In the genomic region with DNA sequence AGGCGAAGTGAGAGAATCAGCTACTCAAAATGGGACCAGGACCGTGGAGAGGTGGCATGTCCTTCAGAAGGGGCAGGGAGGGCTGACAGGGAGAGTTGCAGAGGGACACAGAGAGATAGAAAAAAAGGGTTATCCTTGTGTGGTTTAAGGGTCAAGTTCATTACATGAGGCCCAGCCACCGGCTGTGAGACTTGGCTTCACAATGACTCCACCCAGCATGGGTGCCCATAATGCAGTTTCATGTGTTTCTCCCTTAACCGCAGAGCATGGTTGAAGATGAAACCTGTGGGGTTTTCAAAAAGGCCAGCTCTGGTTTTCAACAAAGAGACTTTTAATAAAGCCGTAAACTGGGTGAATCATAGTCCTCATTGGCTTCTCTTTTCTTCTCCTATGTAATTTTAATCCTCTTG, we compare ENCODE assay signal across 12 cellular contexts.
A peak's percentile ranks its signal among the peaks of the same experiment; 100 is the strongest.
DNase-seq lines count a peak whose midpoint lies in the region; ATAC-seq and TF ChIP-seq lines count a peak whose summit lies in the region.
"Had no signal": no experiment of that assay in that cellular context is flagged by ENCODE, and none has a peak within 500 bp of the region (broad histone marks: within the 10 kb centered on the region; RNA-seq: fewer than 3 reads in every experiment).

No MANE protein-coding gene starts in this region.

- no peaks in the 10 kb centered on the region for H3K9me3 ChIP-seq in psoas muscle

- H3K79me2 ChIP-seq in KMS-11 (ENCODE audit: insufficient read depth, low read depth), result no peaks in the 10 kb centered on the region

- H2AFZ ChIP-seq in KMS-11 (ENCODE audit: low read depth), result no peak overlapping the region

- H3K9ac ChIP-seq in KMS-11, result no peak overlapping the region

- no peaks in the 10 kb centered on the region for H3K36me3 ChIP-seq in KMS-11 (ENCODE audit: insufficient read depth)
- H3K36me3 ChIP-seq in psoas muscle (ENCODE audit: insufficient read depth in 1 of 2, low read depth in 1 of 2), result no peaks in the 10 kb centered on the region
- H3K36me3 ChIP-seq: WERI-Rb-1 had no signal

- ATAC-seq in HG02588 (IDR thresholded peaks at IDR 0.05; ENCODE audit: unreplicated experiment) (peak; percentile 84), psoas muscle (no peak)

- no peak for TF ChIP-seq CTCF in KMS-11 (conservative IDR thresholded peaks at IDR 0.05; ENCODE audit: low read depth, low read length)
- TF ChIP-seq CTCF in psoas muscle (IDR thresholded peaks at IDR 0.05), result no peak

- 68 to 76% (median 76%) methylated on average over 5 of the region's 5 CpGs for WGBS in psoas muscle, 3 donors

- peak; percentile 55 to 56 for DNase-seq in activated T-cell treated with anti-CD3 and anti-CD28 coated beads, Interleukin-2, amount 50 U/mL, for 48 hours
- DNase-seq in activated T-cell treated with anti-CD3 and anti-CD28 coated beads for 4 hours (no peak), erythroblast (lab: John Stamatoyannopoulos, UW) (no peak), psoas muscle (no peak), OCI-M2 (lab: John Stamatoyannopoulos, UW; ENCODE audit: unreplicated experiment) (no peak)
- DNase-seq in stimulated activated CD8-positive, alpha-beta memory T cell treated with anti-CD3 and anti-CD28 coated beads, Interleukin-2, amount 100 ng/mL, for 48 hours (ENCODE audit: low read depth in 2 of 2), result peak; percentile 4 to 28
- DNase-seq: immature natural killer cell, NCI-H2029, WERI-Rb-1 had no signal

- intact Hi-C loops in psoas muscle (cut with DNase I), result no loop called here

- H3K4me1 ChIP-seq in KMS-11 (ENCODE audit: low read depth, poor library complexity, severe bottlenecking), result peaks cover 30% of the 10 kb centered on the region
- no peaks in the 10 kb centered on the region for H3K4me1 ChIP-seq in psoas muscle

- no peak for TF ChIP-seq POLR2A in erythroblast (IDR thresholded peaks at IDR 0.05; ENCODE audit: low read length)

- no peak overlapping the region for H3K27ac ChIP-seq in KMS-11
- H3K27ac ChIP-seq in psoas muscle, result no peak overlapping the region
- H3K27ac ChIP-seq: skin epidermis, WERI-Rb-1 had no signal

- no peak overlapping the region for H3K4me3 ChIP-seq in KMS-11 (IDR thresholded peaks at IDR 0.05; ENCODE audit: insufficient read depth, low read depth, low read length)
- H3K4me3 ChIP-seq in psoas muscle, result no peak overlapping the region
- H3K4me3 ChIP-seq: skin epidermis had no signal

- H3K27me3 ChIP-seq in KMS-11 (ENCODE audit: insufficient read depth, low read depth) (peaks cover 18% of the 10 kb centered on the region), psoas muscle (ENCODE audit: insufficient read depth in 3 of 3, low read length in 2 of 3) (no peaks in the 10 kb centered on the region)

- peak overlapping the region; percentile 68 for H3K4me2 ChIP-seq in KMS-11

- no peaks in the 10 kb centered on the region for H4K20me1 ChIP-seq in KMS-11 (ENCODE audit: insufficient read depth)

Comparison
In these comparisons a context has a peak if more than half of its experiments do, and no peak if none do; other contexts are left out.
1. DNase-seq: peak in activated T-cell treated with anti-CD3 and anti-CD28 coated beads, Interleukin-2, amount 50 U/mL, for 48 hours (2 of 2) and stimulated activated CD8-positive, alpha-beta memory T cell treated with anti-CD3 and anti-CD28 coated beads, Interleukin-2, amount 100 ng/mL, for 48 hours (2 of 2); none in activated T-cell treated with anti-CD3 and anti-CD28 coated beads for 4 hours (single experiment), erythroblast (0 of 2), psoas muscle (0 of 2) and OCI-M2 (single experiment).